In genomic region chr10:108275895-108276685, GRCh38 we compare ENCODE assay signal across 17 cellular contexts.
"Had no signal": no experiment of that assay in that cellular context is flagged by ENCODE, and none has a peak within 500 bp of the region (broad histone marks: within the 10 kb centered on the region; RNA-seq: fewer than 3 reads in every experiment).

No MANE protein-coding gene starts in this region.

- H2AFZ ChIP-seq: hepatocyte had no signal

- DNase-seq: activated CD4-positive, alpha-beta T cell treated with anti-CD3 and anti-CD28 coated beads, Interleukin-2, amount 50 U/mL, for 4 hours; activated gamma-delta T cell treated with Interleukin-2 at 50 U/mL for 16 hours; effector memory CD8-positive, alpha-beta T cell; kidney; left lung; mammary epithelial cell; stimulated activated CD4-positive, alpha-beta T cell treated with anti-CD3 and anti-CD28 coated beads, Interleukin-15, amount 100 ng/mL, for 24 hours; stimulated activated CD4-positive, alpha-beta T cell treated with anti-CD3 and anti-CD28 coated beads, Interleukin-2, amount 100 ng/mL, for 48 hours; stimulated activated naive CD8-positive, alpha-beta T cell treated with anti-CD3 and anti-CD28 coated beads, Interleukin-15, amount 100 ng/mL, for 72 hours; transverse colon; uterus had no signal

- H3K79me2 ChIP-seq: hepatocyte had no signal

- H3K4me1 ChIP-seq: left lung, prostate gland, right atrium auricular region, suprapubic skin, transverse colon, uterus had no signal

- H3K4me3 ChIP-seq: hepatocyte, left lung, prostate gland, right atrium auricular region, skin epidermis, suprapubic skin, transverse colon, uterus had no signal

- H3K4me2 ChIP-seq: hepatocyte had no signal

- ATAC-seq: activated naive CD4-positive, alpha-beta T cell treated with anti-CD3 and anti-CD28 coated beads, Interleukin-2, amount 50 U/mL, for 72 hours; effector memory CD8-positive, alpha-beta T cell; left lung; stimulated activated naive CD8-positive, alpha-beta T cell treated with anti-CD3 and anti-CD28 coated beads, Interleukin-15, amount 100 ng/mL, for 72 hours had no signal

- H3K27ac ChIP-seq: hepatocyte, left lung, prostate gland, right atrium auricular region, skin epidermis, suprapubic skin, transverse colon, uterus had no signal

- H3K9me3 ChIP-seq: prostate gland, right atrium auricular region, suprapubic skin, transverse colon, uterus had no signal

- H3K36me3 ChIP-seq: left lung, prostate gland, right atrium auricular region, suprapubic skin, transverse colon, uterus had no signal

- H3K27me3 ChIP-seq: hepatocyte, left lung, right atrium auricular region, suprapubic skin, transverse colon, uterus had no signal
